8 cellular contexts compared by ENCODE assay signal in genomic region chr12:39443704-39444234, GRCh38. TPM values are rescaled to one million over a fixed set of nuclear protein-coding genes. Genes with fewer than 3 reads are reported as not detected.
A peak's percentile ranks its signal among the peaks of the same experiment; 100 is the strongest.
DNase-seq lines count a peak whose midpoint lies in the region; ATAC-seq and TF ChIP-seq lines count a peak whose summit lies in the region.

No MANE protein-coding gene starts in this region.

- ATAC-seq in heart left ventricle, result peak in 2 of 4 donors; percentile 10 to 11
- ATAC-seq in Right ventricle myocardium superior (ENCODE audit: poor library complexity), result no peak
- no peak for ATAC-seq in HG02885 (IDR thresholded peaks at IDR 0.05; ENCODE audit: poor library complexity, unreplicated experiment)

- 3 to 7% (median 4%) methylated on average over 7 of the region's 7 CpGs for WGBS in heart left ventricle, 4 donors

- H3K27me3 ChIP-seq in heart left ventricle (peaks cover 0 to 5% (median 0%) of the 10 kb centered on the region in 9 donors), layer of hippocampus (ENCODE audit: control insufficient read depth, insufficient read depth, low read length) (no peaks in the 10 kb centered on the region)

- in situ Hi-C loops in astrocyte of the spinal cord (cut with HindIII; ENCODE audit: low sequenced_read_pairs), result no loop called here

- H3K4me3 ChIP-seq in heart left ventricle, result peak overlapping the region; percentile 65 to 96 (median 81)
- peak overlapping the region; percentile 64 for H3K4me3 ChIP-seq in astrocyte of the spinal cord (ENCODE audit: low read depth, low read length)

- H3K9me3 ChIP-seq in heart left ventricle, result no peaks in the 10 kb centered on the region

- H3K36me3 ChIP-seq in heart left ventricle, result no peaks in the 10 kb centered on the region

- no peak for TF ChIP-seq POLR2A in heart left ventricle (IDR thresholded peaks at IDR 0.05)

- intact Hi-C loops in heart left ventricle (cut with DNase I), result loop anchor here in 7 of 10 donors (2.0 to 10.0 kb wide), 7 partner anchors 49 to 174 kb away; partner anchors contain the start of gene ABCD2 (in 4 of the 7)
- intact Hi-C loops in Right ventricle myocardium superior (cut with DNase I), result loop anchor here (10.0 kb wide), 1 partner anchor 79 kb away; no protein-coding TSS in a partner anchor

- peak overlapping the region; percentile 51 to 93 (median 86) for H3K27ac ChIP-seq in heart left ventricle
- peak overlapping the region; percentile 97 for H3K27ac ChIP-seq in layer of hippocampus (ENCODE audit: low read depth, low read length)

- TF ChIP-seq CTCF in heart left ventricle (IDR thresholded peaks at IDR 0.05), result no peak
- no peak for TF ChIP-seq CTCF in astrocyte of the spinal cord (IDR thresholded peaks at IDR 0.05; ENCODE audit: low read depth, low read length)

- DNase-seq in heart left ventricle (no peak), Right ventricle myocardium superior (no peak), astrocyte of the spinal cord (ENCODE audit: low read depth, low spot score) (no peak), superior temporal gyrus (ENCODE audit: extremely low spot score) (peak; percentile 83), mesenteric fat pad (ENCODE audit: low spot score) (no peak), COR-L47 (lab: John Stamatoyannopoulos, UW) (no peak)

- H3K4me1 ChIP-seq in heart left ventricle, result peaks cover 0 to 19% (median 3%) of the 10 kb centered on the region in 12 donors

RNA-seq across cellular contexts. Expression of gene KIF21A, which starts 0.8 kb away (rescaled TPM):
- total RNA-seq in heart left ventricle, result 10 to 100 TPM; 38.8 to 53.1 (median 44.5) TPM
- 10 to 100 TPM; 27.9 to 33.2 TPM for polyA plus RNA-seq in heart left ventricle
- 52.6 TPM for total RNA-seq in Right ventricle myocardium superior
- 19.3 TPM for total RNA-seq in mesenteric fat pad
